ENCODE assay signal across 13 cellular contexts in genomic region chr13:101915333-101915732, GRCh38.
DNase-seq lines count a peak whose midpoint lies in the region; TF ChIP-seq lines count a peak whose summit lies in the region.
"Had no signal": no experiment of that assay in that cellular context is flagged by ENCODE, and none has a peak within 500 bp of the region (broad histone marks: within the 10 kb centered on the region; RNA-seq: fewer than 3 reads in every experiment).

No MANE protein-coding gene starts in this region.

- no peak overlapping the region for H3K27ac Mint-ChIP-seq in MCF 10A (ENCODE audit: low read depth, unreplicated experiment)
- H3K27ac Mint-ChIP-seq: dendritic cell treated with granulocyte-macrophage colony-stimulating factor and Interleukin-4, amounts not matched to agents 40 ng/mL and 50 ng/mL, for 4 days had no signal

- peaks cover 4% of the 10 kb centered on the region; the same call in 1 of the 2 replicates for H3K4me1 ChIP-seq in iPS-20b (ENCODE audit: insufficient read depth, low read length)
- H3K4me1 ChIP-seq in smooth muscle cell (ENCODE audit: low read depth), result peaks cover 8% of the 10 kb centered on the region

- H3F3A ChIP-seq in smooth muscle cell (ENCODE audit: low read depth), result no peaks in the 10 kb centered on the region

- H3K27me3 ChIP-seq in iPS-20b (ENCODE audit: insufficient read depth, low read length) (peaks cover 73% of the 10 kb centered on the region), smooth muscle cell (ENCODE audit: low read depth) (peaks cover 88% of the 10 kb centered on the region)

- DNase-seq in DMS53 treated with DMSO at 0.1 percent for 48 hours (lab: John Stamatoyannopoulos, UW; ENCODE audit: unreplicated experiment), result peak; percentile 15
- peak; percentile 76 for DNase-seq in NCI-H1105 treated with DMSO at 0.1 percent for 48 hours (lab: John Stamatoyannopoulos, UW)
- DNase-seq in NCI-H69 (lab: John Stamatoyannopoulos, UW), result peak; percentile 97
- no peak for DNase-seq in pons (ENCODE audit: low spot score)
- DNase-seq in GM10266 (ENCODE audit: extremely low spot score), result no peak
- no peak for DNase-seq in smooth muscle cell (lab: John Stamatoyannopoulos, UW; ENCODE audit: unreplicated experiment)
- DNase-seq in MCF 10A (ENCODE audit: unreplicated experiment), result no peak
- DNase-seq: esophagus squamous epithelium, heart left ventricle had no signal

- BruUV-seq in MCF 10A (replicated peaks; lab: Mats Ljungman, UMichigan), result no TSS peak

- WGBS in smooth muscle cell (ENCODE audit: low lambda C conversion rate), result 32% methylated on average over 7 of the region's 7 CpGs

- no peaks in the 10 kb centered on the region for H3K79me2 ChIP-seq in smooth muscle cell (ENCODE audit: low read depth)

- intact Hi-C loops in MCF 10A (cut with micrococcal nuclease), result no loop called here

- no peaks in the 10 kb centered on the region for H3K36me3 ChIP-seq in iPS-20b (ENCODE audit: insufficient read depth, low read depth, low read length)
- H3K36me3 ChIP-seq in smooth muscle cell (ENCODE audit: low read depth), result no peaks in the 10 kb centered on the region
- H3K36me3 ChIP-seq: esophagus squamous epithelium, heart left ventricle had no signal

- peaks cover 89% of the 10 kb centered on the region for H3K27me3 Mint-ChIP-seq in MCF 10A (ENCODE audit: insufficient read depth, unreplicated experiment)

- H3K9me3 ChIP-seq in iPS-20b (ENCODE audit: insufficient read depth, low read depth, low read length), result no peaks in the 10 kb centered on the region
- H3K9me3 ChIP-seq in smooth muscle cell (replicated peaks; ENCODE audit: low read depth), result no peaks in the 10 kb centered on the region
- H3K9me3 ChIP-seq: esophagus squamous epithelium, heart left ventricle had no signal

- no peaks in the 10 kb centered on the region for H3K4me1 Mint-ChIP-seq in MCF 10A (ENCODE audit: insufficient read depth, unreplicated experiment)

- CTCF ChIA-PET in MCF 10A (lab: Yijun Ruan, JAX), result interaction anchor here (0.5 kb wide), 2 partner anchors 84 to 771 kb away, joined by 3 read pairs; no protein-coding TSS in a partner anchor

- H2AFZ ChIP-seq in smooth muscle cell (ENCODE audit: low read depth), result no peak overlapping the region

- H3K4me3 ChIP-seq in iPS-20b (ENCODE audit: low read length), result peak overlapping the region; percentile 61; the same call in 1 of the 2 replicates
- no peak overlapping the region for H3K4me3 ChIP-seq in smooth muscle cell

- H3K27ac ChIP-seq in iPS-20b (ENCODE audit: low read length) (no peak overlapping the region), smooth muscle cell (ENCODE audit: low read depth) (no peak overlapping the region)
- H3K27ac ChIP-seq: esophagus squamous epithelium, heart left ventricle, SK-N-MC, VCaP had no signal

- H3K9ac ChIP-seq in iPS-20b (ENCODE audit: low read depth, low read length) (no peak overlapping the region), smooth muscle cell (ENCODE audit: low read depth) (no peak overlapping the region)

- POLR2A ChIA-PET in MCF 10A (lab: Yijun Ruan, JAX), result no interaction called here

- no peaks in the 10 kb centered on the region for H3K36me3 Mint-ChIP-seq in MCF 10A (ENCODE audit: insufficient read depth, unreplicated experiment)

- H3K4me2 ChIP-seq in smooth muscle cell, result no peak overlapping the region

- no peaks in the 10 kb centered on the region for H4K20me1 ChIP-seq in smooth muscle cell (ENCODE audit: low read depth)

- TF ChIP-seq CTCF in GM10266 (IDR thresholded peaks at IDR 0.05; ENCODE audit: control insufficient read depth, insufficient read depth, low read depth, missing control alignments) (no peak), smooth muscle cell (IDR thresholded peaks at IDR 0.05; ENCODE audit: borderline replicate concordance, insufficient read depth, poor library complexity, severe bottlenecking) (no peak), MCF 10A (IDR thresholded peaks at IDR 0.05; ENCODE audit: unreplicated experiment) (no peak)

- H3K4me3 Mint-ChIP-seq in MCF 10A (ENCODE audit: unreplicated experiment), result no peak overlapping the region
- H3K4me3 Mint-ChIP-seq: dendritic cell treated with granulocyte-macrophage colony-stimulating factor and Interleukin-4, amounts not matched to agents 40 ng/mL and 50 ng/mL, for 4 days had no signal

- no peaks in the 10 kb centered on the region for H3K9me3 Mint-ChIP-seq in MCF 10A (ENCODE audit: unreplicated experiment)
- H3K9me3 Mint-ChIP-seq: dendritic cell treated with granulocyte-macrophage colony-stimulating factor and Interleukin-4, amounts not matched to agents 40 ng/mL and 50 ng/mL, for 4 days had no signal

Comparison
In these comparisons a context has a peak if more than half of its experiments do, and no peak if none do; other contexts are left out.
1. DNase-seq: peak in DMS53 treated with DMSO at 0.1 percent for 48 hours (single experiment), NCI-H1105 treated with DMSO at 0.1 percent for 48 hours (single experiment) and NCI-H69 (single experiment); none in pons (single experiment), GM10266 (single experiment), smooth muscle cell (single experiment) and MCF 10A (single experiment).